Comparison of ENCODE assay signal across 8 cellular contexts in genomic region chr10:87094373-87095240, GRCh38. TPM values are rescaled to one million over a fixed set of nuclear protein-coding genes. Genes with fewer than 3 reads are reported as not detected.
A peak's percentile ranks its signal among the peaks of the same experiment; 100 is the strongest.
DNase-seq lines count a peak whose midpoint lies in the region; ATAC-seq and TF ChIP-seq lines count a peak whose summit lies in the region.

Gene GLUD1 (minus strand): TSS chr10:87094843. CDS start chr10:87094769, 74 bp downstream.
Gene SHLD2 (plus strand): TSS chr10:87095206. CDS start chr10:87151355, 56,149 bp downstream.

- H3K27me3 ChIP-seq in RWPE2 (ENCODE audit: insufficient read depth, poor library complexity, severe bottlenecking), result no peaks in the 10 kb centered on the region
- no peaks in the 10 kb centered on the region for H3K27me3 ChIP-seq in stomach

- H3K4me3 ChIP-seq in RWPE2 (ENCODE audit: severe bottlenecking) (peak within 1 kb of the TSS; percentile 86), stomach (peak within 1 kb of the TSS; percentile 59 to 86 (median 72))

- intact Hi-C loops in stomach (cut with DNase I; ENCODE audit: low total_unique reads), result no loop called here

- peak within 1 kb of the TSS; percentile 91 for H3K4me3 Mint-ChIP-seq in nephron progenitor cell

- TF ChIP-seq POLR2A in stomach (IDR thresholded peaks at IDR 0.05), result no peak

- in situ Hi-C loops in KBM-7 (cut with MboI; ENCODE audit: low pct_unique_long_range_greater_than_20kb, low sequenced_read_pairs), result no loop called here

- H3K36me3 ChIP-seq in RWPE2 (ENCODE audit: low read depth), result peaks cover 50% of the 10 kb centered on the region
- peaks cover 0 to 19% (median 17%) of the 10 kb centered on the region in 4 donors for H3K36me3 ChIP-seq in stomach

- peaks cover 44% of the 10 kb centered on the region for H3K4me1 Mint-ChIP-seq in nephron progenitor cell

- H3K27me3 Mint-ChIP-seq in nephron progenitor cell (ENCODE audit: low read depth, poor library complexity), result no peaks in the 10 kb centered on the region

- H3K9me3 ChIP-seq in RWPE2 (ENCODE audit: severe bottlenecking), result no peaks in the 10 kb centered on the region
- H3K9me3 ChIP-seq in stomach, result no peaks in the 10 kb centered on the region

- ATAC-seq in GM21619 (IDR thresholded peaks at IDR 0.05; ENCODE audit: unreplicated experiment) (peak; percentile 56), RWPE2 (ENCODE audit: low read depth) (peak; percentile 58)

- H3K27ac Mint-ChIP-seq in nephron progenitor cell, result peak within 1 kb of the TSS; percentile 96

- peaks cover 7% of the 10 kb centered on the region for H3K9me3 Mint-ChIP-seq in nephron progenitor cell

- H3K4me1 ChIP-seq in RWPE2 (ENCODE audit: insufficient read depth, poor library complexity, severe bottlenecking), result peaks cover 34% of the 10 kb centered on the region
- H3K4me1 ChIP-seq in stomach, result peaks cover 32 to 61% (median 48%) of the 10 kb centered on the region in 4 donors

- TF ChIP-seq CTCF in RWPE2 (IDR thresholded peaks at IDR 0.05; ENCODE audit: poor library complexity, severe bottlenecking) (no peak), nephron progenitor cell (IDR thresholded peaks at IDR 0.05) (no peak), stomach (IDR thresholded peaks at IDR 0.05) (no peak)

- H3K27ac ChIP-seq in RWPE2 (ENCODE audit: poor library complexity, severe bottlenecking), result peak within 1 kb of the TSS; percentile 90
- H3K27ac ChIP-seq in stomach, result peak within 1 kb of the TSS; percentile 90 to 100 (median 98)

- DNase-seq in DMS79 treated with DMSO at 0.1 percent for 48 hours (lab: John Stamatoyannopoulos, UW), result peak; percentile 36
- peak; percentile 85 for DNase-seq in KBM-7
- peak; percentile 91 for DNase-seq in RWPE2 (ENCODE audit: low spot score)
- DNase-seq in activated effector memory CD4-positive, alpha-beta T cell treated with Interleukin-2 at 50 U/mL for 16 hours, result peak; percentile 87
- peak; percentile 89 for DNase-seq in fibroblast of the conjunctiva (ENCODE audit: low read depth)
- DNase-seq in nephron progenitor cell, result peak; percentile 87
- peak; percentile 92 for DNase-seq in stomach

- WGBS in stomach, 5 donors, result 0 to 1% (median 1%) methylated on average over 62 to 107 of the region's 112 CpGs; no CpG with 5 or more reads in 1 of the 5 donors

- no peak for TF ChIP-seq EP300 in stomach (IDR thresholded peaks at IDR 0.05)

- peaks cover 26% of the 10 kb centered on the region for H3K36me3 Mint-ChIP-seq in nephron progenitor cell (ENCODE audit: low read depth)

RNA-seq across cellular contexts. Expression of gene GLUD1, which starts in this region (rescaled TPM):
- 100 to 1,000 TPM in 2 of 5 donors, 10 to 100 TPM in 3; 56.2 to 260 (median 71.1) TPM for total RNA-seq in stomach
- 10 to 100 TPM; 50.6 to 76.8 (median 58.0) TPM for polyA plus RNA-seq in stomach

RNA-seq across cellular contexts. Expression of gene SHLD2, which starts in this region (rescaled TPM):
- 10 to 100 TPM; 11.6 to 76.2 (median 39.1) TPM for total RNA-seq in stomach
- 10 to 100 TPM; 12.3 to 15.6 (median 13.4) TPM for polyA plus RNA-seq in stomach

Comparison
In these comparisons a context has a peak if more than half of its experiments do, and no peak if none do; other contexts are left out.
1. Peak in every context shown above with its lines: DNase-seq, ATAC-seq, H3K4me3 ChIP-seq and H3K27ac ChIP-seq.
2. DNase-seq: peak in every context shown above with its lines; median percentile 92 in stomach; 91 in RWPE2; 89 in fibroblast of the conjunctiva; 87 in activated effector memory CD4-positive, alpha-beta T cell treated with Interleukin-2 at 50 U/mL for 16 hours; 87 in nephron progenitor cell; 85 in KBM-7; 36 in DMS79 treated with DMSO at 0.1 percent for 48 hours.